In genomic region chr1:154557248-154557938, GRCh38 we compare ENCODE assay signal across 8 cellular contexts. TPM values are rescaled to one million over a fixed set of nuclear protein-coding genes. Genes with fewer than 3 reads are reported as not detected.
A peak's percentile ranks its signal among the peaks of the same experiment; 100 is the strongest.
DNase-seq lines count a peak whose midpoint lies in the region; ATAC-seq and TF ChIP-seq lines count a peak whose summit lies in the region.

No MANE protein-coding gene starts in this region.

- ATAC-seq in Panc1 (no peak), HG03439 (IDR thresholded peaks at IDR 0.05; ENCODE audit: unreplicated experiment) (no peak), HG03280 (IDR thresholded peaks at IDR 0.05; ENCODE audit: unreplicated experiment) (no peak)

- H3K9ac ChIP-seq in parathyroid adenoma = no peak overlapping the region

- H3K27ac ChIP-seq in DOHH2 (ENCODE audit: low read depth, low read length) = no peak overlapping the region
- peak overlapping the region; percentile 91 for H3K27ac ChIP-seq in Panc1 (ENCODE audit: low read length)
- H3K27ac ChIP-seq in epithelial cell of prostate = peak overlapping the region; percentile 84
- no peak overlapping the region for H3K27ac ChIP-seq in parathyroid adenoma

- TF ChIP-seq CTCF in DOHH2 (IDR thresholded peaks at IDR 0.05; ENCODE audit: low read depth, low read length, poor library complexity, severe bottlenecking) = no peak
- no peak for TF ChIP-seq CTCF in Panc1 (IDR thresholded peaks at IDR 0.05)
- no peak for TF ChIP-seq CTCF in parathyroid adenoma (IDR thresholded peaks at IDR 0.05)

- H3K36me3 ChIP-seq in DOHH2 (ENCODE audit: control insufficient read depth, low read length) (peaks cover 57% of the 10 kb centered on the region), Panc1 (ENCODE audit: control insufficient read depth, insufficient read depth, low read length) (peaks cover 26% of the 10 kb centered on the region), parathyroid adenoma (ENCODE audit: control insufficient read depth, insufficient read depth, low read length) (no peaks in the 10 kb centered on the region)

- CTCF ChIA-PET in Panc1 (lab: Charles Lee) = interaction anchor here (0.6 to 1.3 kb wide), 2 partner anchors 11 to 579 kb away, joined by 3 to 4 read pairs; no protein-coding TSS in a partner anchor

- H3K4me1 ChIP-seq in DOHH2 (ENCODE audit: control insufficient read depth, low read length) (peaks cover 25% of the 10 kb centered on the region), Panc1 (ENCODE audit: control insufficient read depth, insufficient read depth, low read length) (peaks cover 14% of the 10 kb centered on the region), parathyroid adenoma (peaks cover 3% of the 10 kb centered on the region)

- DNase-seq in Panc1 (ENCODE audit: low read depth, low spot score) = no peak
- no peak for DNase-seq in epithelial cell of prostate (ENCODE audit: low read depth, low spot score)
- no peak for DNase-seq in dedifferentiated amniotic fluid mesenchymal stem cell (ENCODE audit: extremely low spot score)
- no peak for DNase-seq in NCI-H345 (lab: John Stamatoyannopoulos, UW)

- intact Hi-C loops in Panc1 (cut with micrococcal nuclease; ENCODE audit: unreplicated experiment) = no loop called here

- H3K27me3 ChIP-seq in DOHH2 (ENCODE audit: control insufficient read depth, low read length) (no peaks in the 10 kb centered on the region), Panc1 (ENCODE audit: control insufficient read depth, insufficient read depth, low read length) (no peaks in the 10 kb centered on the region), parathyroid adenoma (ENCODE audit: control insufficient read depth, insufficient read depth, low read length) (no peaks in the 10 kb centered on the region)

- POLR2A ChIA-PET in Panc1 (lab: Charles Lee) = no interaction called here

- no TSS peak for BruUV-seq in Panc1 (replicated peaks; lab: Mats Ljungman, UMichigan)

- H3K4me3 ChIP-seq in DOHH2 (ENCODE audit: low read length) (peak overlapping the region; percentile 85), Panc1 (ENCODE audit: low read depth in 2 of 2, low read length in 2 of 2) (peak overlapping the region; percentile 81 to 98), parathyroid adenoma (ENCODE audit: low read depth, low read length) (peak overlapping the region; percentile 70)

- peaks cover under 1% of the 10 kb centered on the region; the same call in 1 of the 2 replicates for H3F3A ChIP-seq in DOHH2 (ENCODE audit: control insufficient read depth, insufficient read depth)

- peaks cover 42% of the 10 kb centered on the region for H3K79me2 ChIP-seq in DOHH2 (ENCODE audit: control insufficient read depth, low read length)
- no peaks in the 10 kb centered on the region for H3K79me2 ChIP-seq in parathyroid adenoma

- H3K9me3 ChIP-seq in DOHH2 (ENCODE audit: control insufficient read depth, insufficient read depth, low read length) (no peaks in the 10 kb centered on the region), Panc1 (ENCODE audit: control insufficient read depth, insufficient read depth, low read depth, low read length) (no peaks in the 10 kb centered on the region), parathyroid adenoma (ENCODE audit: control insufficient read depth, low read length) (no peaks in the 10 kb centered on the region)

- no peak overlapping the region for H2AFZ ChIP-seq in parathyroid adenoma

- peak overlapping the region; percentile 89 for H3K4me2 ChIP-seq in DOHH2 (ENCODE audit: low read length)
- H3K4me2 ChIP-seq in parathyroid adenoma (ENCODE audit: low read length) = peak overlapping the region; percentile 69

- no peaks in the 10 kb centered on the region for H3K9me2 ChIP-seq in DOHH2 (replicated peaks; ENCODE audit: control insufficient read depth, low read length)

- peaks cover 11% of the 10 kb centered on the region; the same call in 1 of the 2 replicates for H4K20me1 ChIP-seq in DOHH2 (ENCODE audit: control insufficient read depth, insufficient read depth, low read depth, low read length)

- in situ Hi-C loops in Panc1 (cut with HindIII; ENCODE audit: low pct_unique_long_range_greater_than_20kb, low sequenced_read_pairs) = no loop called here

RNA-seq across cellular contexts. Expression of gene UBE2Q1, which starts 1.1 kb away (rescaled TPM):
- 96.0 TPM for total RNA-seq in Panc1 (2021; ENCODE audit: unreplicated experiment)
- polyA plus RNA-seq in Panc1 (2012; ENCODE audit: insufficient read length) = 153 TPM

RNA-seq across cellular contexts. Expression of gene CHRNB2, which starts 10.2 kb away (rescaled TPM):
- total RNA-seq in Panc1 (2021; ENCODE audit: unreplicated experiment) = 0.21 TPM
- 0.56 TPM for polyA plus RNA-seq in Panc1 (2012; ENCODE audit: insufficient read length)

RNA-seq across cellular contexts. Expression of gene ADAR, which starts 50.6 kb away (rescaled TPM):
- 136 TPM for total RNA-seq in Panc1 (2021; ENCODE audit: unreplicated experiment)
- 88.1 TPM for polyA plus RNA-seq in Panc1 (2012; ENCODE audit: insufficient read length)

RNA-seq across cellular contexts. Expression of gene SHE, which starts 55.2 kb away (rescaled TPM):
- 0.03 TPM for total RNA-seq in Panc1 (2021; ENCODE audit: unreplicated experiment)
- 0.04 TPM for polyA plus RNA-seq in Panc1 (2012; ENCODE audit: insufficient read length)

RNA-seq across cellular contexts. Expression of gene TDRD10, which starts 55.4 kb away (rescaled TPM):
- not detected for total RNA-seq in Panc1 (2021; ENCODE audit: unreplicated experiment)
- polyA plus RNA-seq in Panc1 (2012; ENCODE audit: insufficient read length) = not detected

Comparison
In these comparisons a context has a peak if more than half of its experiments do, and no peak if none do; other contexts are left out.
1. H3K27ac ChIP-seq: peak in Panc1 (single experiment) and epithelial cell of prostate (single experiment); none in DOHH2 (single experiment) and parathyroid adenoma (single experiment).
2. Peak in every context shown above with its lines, with median percentiles within 50 percentile points of each other: H3K4me3 ChIP-seq.